ENCODE assay signal across 9 cellular contexts in genomic region chr2:26088038-26088643, GRCh38. TPM values are rescaled to one million over a fixed set of nuclear protein-coding genes. Genes with fewer than 3 reads are reported as not detected.
A peak's percentile ranks its signal among the peaks of the same experiment; 100 is the strongest.
DNase-seq lines count a peak whose midpoint lies in the region; ATAC-seq and TF ChIP-seq lines count a peak whose summit lies in the region.
"Had no signal": no experiment of that assay in that cellular context is flagged by ENCODE, and none has a peak within 500 bp of the region (broad histone marks: within the 10 kb centered on the region; RNA-seq: fewer than 3 reads in every experiment).

No MANE protein-coding gene starts in this region.

- ATAC-seq in HG03439 (IDR thresholded peaks at IDR 0.05; ENCODE audit: unreplicated experiment), result no peak
- ATAC-seq in GM21717 (IDR thresholded peaks at IDR 0.05; ENCODE audit: unreplicated experiment), result no peak

- no peak overlapping the region for H3K9ac ChIP-seq in fibroblast of lung (ENCODE audit: insufficient read depth, low read length)

- H3K4me2 ChIP-seq in fibroblast of lung (ENCODE audit: extremely low read depth, insufficient read depth, low read length), result no peak overlapping the region

- H3K9me3 ChIP-seq in fibroblast of lung (ENCODE audit: control insufficient read depth, insufficient read depth, low read depth, low read length), result no peaks in the 10 kb centered on the region

- H3K4me3 ChIP-seq in fibroblast of lung (replicated peaks in 1 of 4; ENCODE audit: control extremely low read depth in 1 of 4, insufficient read depth in 1 of 4, low read depth in 3 of 4, low read length in 4 of 4), result no peak overlapping the region

- no peaks in the 10 kb centered on the region for H3K27me3 ChIP-seq in fibroblast of lung (ENCODE audit: control insufficient read depth, insufficient read depth, low read length)

- peaks cover 40% of the 10 kb centered on the region for H3K79me2 ChIP-seq in fibroblast of lung (ENCODE audit: control insufficient read depth, insufficient read depth, low read length)

- peaks cover 25% of the 10 kb centered on the region for H3K4me1 Mint-ChIP-seq in osteocyte (ENCODE audit: unreplicated experiment)

- H3K4me3 Mint-ChIP-seq in osteocyte (ENCODE audit: unreplicated experiment), result no peak overlapping the region

- peaks cover 2% of the 10 kb centered on the region for H4K20me1 ChIP-seq in fibroblast of lung (ENCODE audit: control insufficient read depth, extremely low read depth, insufficient read depth, low read length)

- DNase-seq in COLO829 (ENCODE audit: low spot score) (peak; percentile 61), H4 (ENCODE audit: low spot score) (peak; percentile 6), SK-MEL-5 (ENCODE audit: low read depth, low spot score) (peak; percentile 66), fibroblast of lung (ENCODE audit: low read depth in 2 of 2) (peak in 1 of 2 donors; percentile 50), osteocyte (ENCODE audit: extremely low spot score, unreplicated experiment) (no peak), OCI-M2 (lab: John Stamatoyannopoulos, UW; ENCODE audit: unreplicated experiment) (no peak)

- in situ Hi-C loops in SK-MEL-5 (cut with HindIII; ENCODE audit: low pct_unique_long_range_greater_than_20kb, low sequenced_read_pairs), result no loop called here

- no peaks in the 10 kb centered on the region for H3K4me1 ChIP-seq in fibroblast of lung (ENCODE audit: control insufficient read depth, extremely low read depth, insufficient read depth, low read length)

- no peaks in the 10 kb centered on the region for H3K27me3 Mint-ChIP-seq in osteocyte (ENCODE audit: unreplicated experiment)
- H3K27me3 Mint-ChIP-seq: natural killer cell treated with Interleukin-12 subunit alpha and Interleukin-12 subunit beta and Interleukin-15 and Interleukin-18, amount 100 ng/mL, for 72 hours had no signal

- H3K27ac Mint-ChIP-seq in osteocyte (ENCODE audit: unreplicated experiment), result no peak overlapping the region

- H2AFZ ChIP-seq in fibroblast of lung (ENCODE audit: low read length), result no peak overlapping the region

- H3K27ac ChIP-seq in fibroblast of lung (ENCODE audit: insufficient read depth, low read length), result no peak overlapping the region

- peak; percentile 78 to 84 for TF ChIP-seq CTCF in fibroblast of lung (conservative IDR thresholded peaks at IDR 0.05 in 1 of 2, IDR thresholded peaks at IDR 0.05 in 1 of 2; ENCODE audit: low read depth in 1 of 2, low read length in 2 of 2)
- TF ChIP-seq CTCF in osteocyte (IDR thresholded peaks at IDR 0.05), result peak; percentile 70

- H3K9me3 Mint-ChIP-seq in osteocyte (ENCODE audit: unreplicated experiment), result no peaks in the 10 kb centered on the region
- H3K9me3 Mint-ChIP-seq: natural killer cell treated with Interleukin-12 subunit alpha and Interleukin-12 subunit beta and Interleukin-15 and Interleukin-18, amount 100 ng/mL, for 72 hours had no signal

- H3K36me3 ChIP-seq in fibroblast of lung (ENCODE audit: control insufficient read depth, insufficient read depth, low read length), result no peaks in the 10 kb centered on the region

- peaks cover 5% of the 10 kb centered on the region for H3K36me3 Mint-ChIP-seq in osteocyte (ENCODE audit: unreplicated experiment)

RNA-seq across cellular contexts. Expression of gene RAB10, which starts 54.3 kb away (rescaled TPM):
- total RNA-seq in H4 (2014; rRNA removed; shearing (Covaris generic)), result 42.6 and 61.1 TPM in 2 replicates
- total RNA-seq in SK-MEL-5 (2014; rRNA removed; shearing (Covaris generic)), result 101 and 127 TPM in 2 replicates
- 133 and 150 TPM in 2 replicates for polyA plus RNA-seq in SK-MEL-5 (2015; cell fraction: cytosol; rRNA removed)
- polyA plus RNA-seq in SK-MEL-5 (2015; cell fraction: nucleus; rRNA removed), result 34.0 and 39.6 TPM in 2 replicates
- total RNA-seq in fibroblast of lung (94.1 and 105 TPM in 2 replicates), osteocyte (139 and 150 TPM in 2 replicates)
- 253 and 255 TPM in 2 replicates for polyA plus RNA-seq in fibroblast of lung
- polyA plus RNA-seq in fibroblast of lung (2012), result 126 and 137 TPM in 2 replicates
- polyA minus RNA-seq in fibroblast of lung (ENCODE audit: low replicate concordance), result 9.9 and 10.5 TPM in 2 replicates

Comparison
In these comparisons a context has a peak if more than half of its experiments do, and no peak if none do; other contexts are left out.
1. DNase-seq: peak in COLO829 (single experiment), H4 (single experiment) and SK-MEL-5 (single experiment); none in osteocyte (single experiment) and OCI-M2 (single experiment).